8 cellular contexts compared by ENCODE assay signal in genomic region chr6:3023663-3024483, GRCh38. TPM values are rescaled to one million over a fixed set of nuclear protein-coding genes. Genes with fewer than 3 reads are reported as not detected.
DNase-seq lines count a peak whose midpoint lies in the region; ATAC-seq and TF ChIP-seq lines count a peak whose summit lies in the region.

No MANE protein-coding gene starts in this region.

- 0 out of 2 replicates have a peak overlapping the region, but pooled peaks have one; percentile 15 for H3K4me2 ChIP-seq in SK-N-SH

- no peaks in the 10 kb centered on the region for H3K9me3 Mint-ChIP-seq in activated naive CD4-positive, alpha-beta T cell treated with anti-CD3 and anti-CD28 coated beads, Interleukin-2, amount 50 U/mL, for 72 hours

- peaks cover 0 to 9% of the 10 kb centered on the region in 2 experiments for H3K36me3 ChIP-seq in SK-N-SH (replicated peaks in 1 of 2; ENCODE audit: control insufficient read depth in 1 of 2, insufficient read depth in 2 of 2, low read length in 1 of 2)
- peaks cover 23% of the 10 kb centered on the region for H3K36me3 ChIP-seq in left ventricle myocardium inferior
- H3K36me3 ChIP-seq in aorta (ENCODE audit: control insufficient read depth in 1 of 2, insufficient read depth in 2 of 2, low read length in 1 of 2): no peaks in the 10 kb centered on the region

- peaks cover 17 to 24% of the 10 kb centered on the region in 2 donors for H3K36me3 Mint-ChIP-seq in activated naive CD4-positive, alpha-beta T cell treated with anti-CD3 and anti-CD28 coated beads, Interleukin-2, amount 50 U/mL, for 72 hours

- POLR2A ChIA-PET in SK-N-SH (lab: Yijun Ruan, JAX): no interaction called here

- DNase-seq in EL: peak; percentile 96
- DNase-seq in KBM-7: peak; percentile 97
- no peak for DNase-seq in SK-N-SH
- peak; percentile 83 for DNase-seq in activated naive CD4-positive, alpha-beta T cell treated with anti-CD3 and anti-CD28 coated beads, Interleukin-2, amount 50 U/mL, for 72 hours (ENCODE audit: low spot score in 2 of 2)
- DNase-seq in left ventricle myocardium inferior: peak; percentile 95
- DNase-seq in retina: peak; percentile 70
- DNase-seq in aorta: peak; percentile 97

- no peak for TF ChIP-seq RAD21 in SK-N-SH (IDR thresholded peaks at IDR 0.05; ENCODE audit: low read length)

- in situ Hi-C loops in KBM-7 (cut with MboI; ENCODE audit: low pct_unique_long_range_greater_than_20kb, low sequenced_read_pairs): no loop called here

- H4K20me1 ChIP-seq in SK-N-SH (ENCODE audit: insufficient read depth): no peaks in the 10 kb centered on the region

- CTCF ChIA-PET in SK-N-SH (lab: Yijun Ruan, JAX): no interaction called here

- H3K27me3 ChIP-seq in SK-N-SH (ENCODE audit: insufficient read depth) (no peaks in the 10 kb centered on the region), left ventricle myocardium inferior (ENCODE audit: low read depth) (no peaks in the 10 kb centered on the region), aorta (ENCODE audit: control insufficient read depth in 1 of 2, insufficient read depth in 2 of 2, low read length in 1 of 2) (no peaks in the 10 kb centered on the region)

- H3K9me3 ChIP-seq in SK-N-SH (no peaks in the 10 kb centered on the region), left ventricle myocardium inferior (replicated peaks) (no peaks in the 10 kb centered on the region), aorta (ENCODE audit: control insufficient read depth, low read length) (no peaks in the 10 kb centered on the region)

- intact Hi-C loops in left ventricle myocardium inferior (cut with micrococcal nuclease) (no loop called here), aorta (cut with DNase I) (loop anchor here in 1 of 2 donors (2.0 kb wide), 1 partner anchor 21 kb away; no protein-coding TSS in a partner anchor)

- 0 out of 2 replicates have a peak overlapping the region, but pooled peaks have one; percentile 51 for H2AFZ ChIP-seq in SK-N-SH (ENCODE audit: low read depth)

- no peak overlapping the region for H3K4me3 ChIP-seq in SK-N-SH (ENCODE audit: low read depth in 2 of 2, low read length in 1 of 2)
- H3K4me3 ChIP-seq in left ventricle myocardium inferior: peak overlapping the region; percentile 73
- peak overlapping the region in 1 of 2 donors; percentile 40 for H3K4me3 ChIP-seq in aorta (ENCODE audit: low read length in 2 of 2)

- H3K4me1 ChIP-seq in SK-N-SH (ENCODE audit: control insufficient read depth in 1 of 2, insufficient read depth in 2 of 2, low read depth in 1 of 2, low read length in 1 of 2) (peaks cover 0 to 11% of the 10 kb centered on the region in 2 experiments; a peak in 1 of 4 replicates), left ventricle myocardium inferior (peaks cover 59% of the 10 kb centered on the region), aorta (ENCODE audit: control insufficient read depth in 1 of 2, insufficient read depth in 2 of 2, low read length in 2 of 2) (no peaks in the 10 kb centered on the region)

- peak overlapping the region; percentile 88 to 97 for H3K27ac Mint-ChIP-seq in activated naive CD4-positive, alpha-beta T cell treated with anti-CD3 and anti-CD28 coated beads, Interleukin-2, amount 50 U/mL, for 72 hours

- H3K9me2 ChIP-seq in SK-N-SH: no peaks in the 10 kb centered on the region

- no peaks in the 10 kb centered on the region for H3F3A ChIP-seq in SK-N-SH (replicated peaks; ENCODE audit: insufficient read depth)

- H3K27ac ChIP-seq in SK-N-SH (ENCODE audit: low read depth in 2 of 2, low read length in 1 of 2) (no peak overlapping the region), left ventricle myocardium inferior (replicated peaks) (peak overlapping the region; percentile 98), aorta (ENCODE audit: low read depth in 1 of 2, low read length in 2 of 2) (peak overlapping the region in 1 of 2 donors; percentile 89)

- 86% methylated on average over 25 of the region's 32 CpGs for WGBS in SK-N-SH (ENCODE audit: low lambda C conversion rate)
- 23 to 37% methylated on average over 32 of the region's 32 CpGs for WGBS in aorta, 2 donors

- TF ChIP-seq CTCF in SK-N-SH (IDR thresholded peaks at IDR 0.05): no peak
- TF ChIP-seq CTCF in left ventricle myocardium inferior (IDR thresholded peaks at IDR 0.05; ENCODE audit: borderline replicate concordance): no peak

- no peak overlapping the region for H3K9ac ChIP-seq in SK-N-SH

- TF ChIP-seq EP300 in SK-N-SH (IDR thresholded peaks at IDR 0.05; ENCODE audit: borderline replicate concordance in 1 of 2, low read depth in 1 of 2, low read length in 1 of 2): no peak

- peak; percentile 78 for ATAC-seq in GM21737 (IDR thresholded peaks at IDR 0.05; ENCODE audit: unreplicated experiment)
- peak; percentile 92 to 97 for ATAC-seq in activated naive CD4-positive, alpha-beta T cell treated with anti-CD3 and anti-CD28 coated beads, Interleukin-2, amount 50 U/mL, for 72 hours
- ATAC-seq in aorta (ENCODE audit: low FRiP score): peak; percentile 95

- no peaks in the 10 kb centered on the region for H3K79me2 ChIP-seq in SK-N-SH (ENCODE audit: insufficient read depth)

TF ChIP-seq in SK-N-SH, 30 proteins besides CTCF, POLR2A, EP300 and RAD21:
- TF ChIP-seq FOSL2 (IDR thresholded peaks at IDR 0.05; ENCODE audit: borderline replicate concordance, low read depth) (no peak), RFX5 (IDR thresholded peaks at IDR 0.05; ENCODE audit: low read length) (no peak), MAX (IDR thresholded peaks at IDR 0.05; ENCODE audit: low read depth) (peak; percentile 54; the same call in 1 of the 2 replicates)

RNA-seq across cellular contexts. Expression of gene NQO2, which starts 24.2 kb away (rescaled TPM):
- polyA plus RNA-seq in SK-N-SH (2012; rRNA removed) (19.2 and 22.5 TPM in 2 replicates), aorta (10 to 100 TPM; 58.6 to 58.9 TPM)
- polyA plus RNA-seq in SK-N-SH (2012; cell fraction: cytosol; rRNA removed): 18.9 and 20.4 TPM in 2 replicates
- polyA plus RNA-seq in SK-N-SH (2012; cell fraction: nucleus; rRNA removed): 14.6 and 18.6 TPM in 2 replicates
- 10 to 100 TPM; 33.4 to 37.5 TPM for total RNA-seq in activated naive CD4-positive, alpha-beta T cell treated with anti-CD3 and anti-CD28 coated beads, Interleukin-2, amount 50 U/mL, for 72 hours
- total RNA-seq in left ventricle myocardium inferior (51.1 TPM), aorta (10 to 100 TPM; 23.2 to 40.3 TPM)

RNA-seq across cellular contexts. Expression of gene RIPK1, which starts 44.4 kb away (rescaled TPM):
- polyA plus RNA-seq in SK-N-SH (2012; rRNA removed): 12.0 and 15.7 TPM in 2 replicates
- 13.2 and 14.1 TPM in 2 replicates for polyA plus RNA-seq in SK-N-SH (2012; cell fraction: cytosol; rRNA removed)
- 20.4 and 28.0 TPM in 2 replicates for polyA plus RNA-seq in SK-N-SH (2012; cell fraction: nucleus; rRNA removed)
- total RNA-seq in activated naive CD4-positive, alpha-beta T cell treated with anti-CD3 and anti-CD28 coated beads, Interleukin-2, amount 50 U/mL, for 72 hours: 10 to 100 TPM; 12.1 to 16.0 TPM
- total RNA-seq in left ventricle myocardium inferior: 6.2 TPM
- 10 to 100 TPM; 23.1 to 27.3 TPM for total RNA-seq in aorta
- 10 to 100 TPM in 1 of 2 donors, 1 to 10 TPM in 1; 9.9 to 21.8 TPM for polyA plus RNA-seq in aorta

RNA-seq across cellular contexts. Expression of gene SERPINB6, which starts 52.5 kb away (rescaled TPM):
- polyA plus RNA-seq in SK-N-SH (2012; rRNA removed) (102 and 111 TPM in 2 replicates), aorta (100 to 1,000 TPM; 174 to 243 TPM)
- 109 TPM in 2 replicates for polyA plus RNA-seq in SK-N-SH (2012; cell fraction: cytosol; rRNA removed)
- polyA plus RNA-seq in SK-N-SH (2012; cell fraction: nucleus; rRNA removed): 123 and 128 TPM in 2 replicates
- 10 to 100 TPM; 11.1 to 78.4 TPM for total RNA-seq in activated naive CD4-positive, alpha-beta T cell treated with anti-CD3 and anti-CD28 coated beads, Interleukin-2, amount 50 U/mL, for 72 hours
- total RNA-seq in left ventricle myocardium inferior (233 TPM), aorta (100 to 1,000 TPM; 111 to 132 TPM)
